In genomic region chr2:101921961-101922325, GRCh38 we compare ENCODE assay signal across 26 cellular contexts.
DNase-seq lines count a peak whose midpoint lies in the region; ATAC-seq, FAIRE-seq and TF ChIP-seq lines count a peak whose summit lies in the region.
"Had no signal": no experiment of that assay in that cellular context is flagged by ENCODE, and none has a peak within 500 bp of the region (broad histone marks: within the 10 kb centered on the region; RNA-seq: fewer than 3 reads in every experiment).

No MANE protein-coding gene starts in this region.

- no peak for FAIRE-seq in GM12878 (lab: Jason Lieb, UNC)
- FAIRE-seq: D721Med, GM18507, H1 had no signal

- no peak for DNase-seq in GM12878 (ENCODE audit: low read depth, low spot score)
- DNase-seq in memory B cell (ENCODE audit: low spot score in 2 of 2) = no peak
- no peak for DNase-seq in upper lobe of left lung
- no peak for DNase-seq in Ammon's horn (ENCODE audit: low spot score)
- no peak for DNase-seq in NCI-H1048 (lab: John Stamatoyannopoulos, UW)
- DNase-seq: BE2C; CD4-positive, CD25-positive, alpha-beta regulatory T cell; HCEC 1CT; IMR-90; MM.1S; NCI-H1436; NCI-H187; NCI-H2081 treated with DMSO at 0.1 percent for 48 hours; NCI-H2171; NCI-H226; NCI-H510A; NCI-H69; SHP77 had no signal

- ATAC-seq in GM12878 = no peak; the same call in 2 of the 3 replicates
- peak; percentile 19 for ATAC-seq in memory B cell (ENCODE audit: low read depth)
- no peak for ATAC-seq in upper lobe of left lung (ENCODE audit: low FRiP score in 2 of 2)
- no peak for ATAC-seq in GM18867 (IDR thresholded peaks at IDR 0.05; ENCODE audit: unreplicated experiment)
- ATAC-seq: Panc1 had no signal

- H2AFZ ChIP-seq in GM12878 (ENCODE audit: control insufficient read depth, low read depth, low read length) = no peak overlapping the region

- H3K27ac ChIP-seq in GM12878 (ENCODE audit: control insufficient read depth, insufficient read depth) = no peak overlapping the region
- peak overlapping the region; percentile 46 to 82 (median 66) for H3K27ac ChIP-seq in upper lobe of left lung
- H3K27ac ChIP-seq: KMS-11, RWPE1 had no signal

- H3K9me3 ChIP-seq in GM12878 (replicated peaks; ENCODE audit: control insufficient read depth, insufficient read depth, low read length) (peaks cover 6% of the 10 kb centered on the region; the same call in 1 of the 3 replicates), upper lobe of left lung (peaks cover 9 to 22% (median 10%) of the 10 kb centered on the region in 4 donors)
- H3K9me3 ChIP-seq: BE2C had no signal

- no peak for TF ChIP-seq RAD21 in GM12878 (IDR thresholded peaks at IDR 0.05; ENCODE audit: insufficient read depth, low read depth, low read length)

- H3K79me2 ChIP-seq in GM12878 (ENCODE audit: control insufficient read depth, insufficient read depth, low read length) = no peaks in the 10 kb centered on the region

- no peaks in the 10 kb centered on the region for H4K20me1 ChIP-seq in GM12878 (ENCODE audit: control insufficient read depth, insufficient read depth)

- no peaks in the 10 kb centered on the region for H3K27me3 Mint-ChIP-seq in IgD-negative memory B cell
- H3K27me3 Mint-ChIP-seq in memory B cell = no peaks in the 10 kb centered on the region

- in situ Hi-C loops in GM12878 (cut with MboI) = no loop called here

- no peak overlapping the region for H3K4me2 ChIP-seq in GM12878 (ENCODE audit: control insufficient read depth, insufficient read depth)
- H3K4me2 ChIP-seq: KMS-11 had no signal

- H3K4me1 Mint-ChIP-seq in IgD-negative memory B cell = peaks cover 10 to 14% (median 11%) of the 10 kb centered on the region in 3 donors
- H3K4me1 Mint-ChIP-seq in memory B cell = peaks cover 14% of the 10 kb centered on the region
- H3K4me1 Mint-ChIP-seq: CD4-positive, CD25-positive, alpha-beta regulatory T cell had no signal

- intact Hi-C loops in GM12878 (cut with micrococcal nuclease; ENCODE audit: unreplicated experiment) = no loop called here

- peaks cover 4% of the 10 kb centered on the region for H3K36me3 Mint-ChIP-seq in IgD-negative memory B cell
- H3K36me3 Mint-ChIP-seq in memory B cell = peaks cover 15% of the 10 kb centered on the region

- H3K9me3 Mint-ChIP-seq in IgD-negative memory B cell = peaks cover 4 to 31% (median 19%) of the 10 kb centered on the region in 3 donors
- peaks cover 15% of the 10 kb centered on the region for H3K9me3 Mint-ChIP-seq in memory B cell

- CTCF ChIA-PET in GM12878 (lab: Yijun Ruan, JAX) = interaction anchor here (0.7 kb wide), 1 partner anchor 84 kb away, joined by 3 read pairs; no protein-coding TSS in a partner anchor

- no TSS peak for BruUV-seq in GM12878 (replicated peaks; lab: Mats Ljungman, UMichigan)

- WGBS in GM12878 (ENCODE audit: insufficient coverage, insufficient replicate concordance, low lambda C conversion rate, missing lambda C conversion rate) = 30% methylated on average over 2 of the region's 2 CpGs
- WGBS in upper lobe of left lung, 2 donors = 93 to 94% methylated on average over 2 of the region's 2 CpGs

- H3K4me3 ChIP-seq in GM12878 = no peak overlapping the region
- H3K4me3 ChIP-seq in upper lobe of left lung = no peak overlapping the region

- H3K27ac Mint-ChIP-seq in IgD-negative memory B cell = peak overlapping the region; percentile 0 to 90 (median 84)
- H3K27ac Mint-ChIP-seq in memory B cell = peak overlapping the region; percentile 74
- H3K27ac Mint-ChIP-seq: CD4-positive, CD25-positive, alpha-beta regulatory T cell had no signal

- no peak for TF ChIP-seq POLR2A in GM12878 (IDR thresholded peaks at IDR 0.05; ENCODE audit: low read depth, low read length)
- TF ChIP-seq POLR2A in upper lobe of left lung (IDR thresholded peaks at IDR 0.05) = no peak

- H3K27me3 ChIP-seq in GM12878 (replicated peaks in 1 of 2; ENCODE audit: control insufficient read depth in 2 of 2, insufficient read depth in 2 of 2, low read length in 1 of 2) = no peaks in the 10 kb centered on the region
- no peaks in the 10 kb centered on the region for H3K27me3 ChIP-seq in upper lobe of left lung
- H3K27me3 ChIP-seq: BE2C had no signal

- H3K36me3 ChIP-seq in GM12878 (ENCODE audit: control insufficient read depth in 2 of 2, insufficient read depth in 2 of 2, low read length in 1 of 2) (no peaks in the 10 kb centered on the region), upper lobe of left lung (no peaks in the 10 kb centered on the region)
- H3K36me3 ChIP-seq: BE2C had no signal

- H3K4me3 Mint-ChIP-seq in IgD-negative memory B cell (peak overlapping the region in 2 of 4 donors; percentile 6 to 84), memory B cell (no peak overlapping the region)
- H3K4me3 Mint-ChIP-seq: CD4-positive, CD25-positive, alpha-beta regulatory T cell had no signal

- TF ChIP-seq CTCF in GM12878 (IDR thresholded peaks at IDR 0.05 in 2 of 3, conservative IDR thresholded peaks at IDR 0.05 in 1 of 3; ENCODE audit: control insufficient read depth in 2 of 3, extremely low read depth in 1 of 3, insufficient read depth in 1 of 3, low read depth in 3 of 3, low read length in 3 of 3) (no peak), upper lobe of left lung (IDR thresholded peaks at IDR 0.05) (no peak)

- POLR2A ChIA-PET in GM12878 (lab: Charles Lee) = no interaction called here

- H3K4me1 ChIP-seq in GM12878 (ENCODE audit: control insufficient read depth, insufficient read depth, low read length) (no peaks in the 10 kb centered on the region), upper lobe of left lung (no peaks in the 10 kb centered on the region)
- H3K4me1 ChIP-seq: BE2C had no signal

- H3K9ac ChIP-seq in GM12878 (ENCODE audit: control insufficient read depth, insufficient read depth, low read length) = no peak overlapping the region
- H3K9ac ChIP-seq: KMS-11 had no signal

- RAD21 ChIA-PET in GM12878 (lab: Charles Lee; ENCODE audit: unreplicated experiment) = interaction anchor here (0.9 kb wide), 1 partner anchor 36 kb away, joined by 4 read pairs; no protein-coding TSS in a partner anchor

- no peak for TF ChIP-seq EP300 in GM12878 (IDR thresholded peaks at IDR 0.05; ENCODE audit: borderline replicate concordance in 1 of 2, control insufficient read depth in 1 of 2, low read depth in 2 of 2, low read length in 2 of 2)
- no peak for TF ChIP-seq EP300 in upper lobe of left lung (IDR thresholded peaks at IDR 0.05)

- SMC1A ChIA-PET in GM12878 (lab: Charles Lee; ENCODE audit: uncharacterized antibody, unreplicated experiment) = interaction anchor here (1.5 kb wide), 1 partner anchor 37 kb away, joined by 5 read pairs; no protein-coding TSS in a partner anchor

TF ChIP-seq in GM12878, 131 proteins besides CTCF, POLR2A, EP300 and RAD21:
- TF ChIP-seq LARP7 (IDR thresholded peaks at IDR 0.05) (no peak), IKZF1 (conservative IDR thresholded peaks at IDR 0.05) (0 out of 2 replicates have a peak, but pooled peaks have one; percentile 5)
